Comparison of ENCODE assay signal across 14 cellular contexts in genomic region chr7:44564606-44565005, GRCh38. TPM values are rescaled to one million over a fixed set of nuclear protein-coding genes. Genes with fewer than 3 reads are reported as not detected.
"Had no signal": no experiment of that assay in that cellular context is flagged by ENCODE, and none has a peak within 500 bp of the region (broad histone marks: within the 10 kb centered on the region; RNA-seq: fewer than 3 reads in every experiment).

No MANE protein-coding gene starts in this region.

- H3K27ac Mint-ChIP-seq: neural progenitor cell; T-helper 2 cell treated with Interferon-gamma antibody and Interleukin-4, amounts not matched to agents 5 μg/mL and 100 μg/mL, for 36 hours had no signal

- H3K4me1 ChIP-seq: colonic mucosa, neural progenitor cell, upper lobe of right lung had no signal

- H3K36me3 ChIP-seq: neural progenitor cell, ovary had no signal

- H3K27me3 ChIP-seq: colonic mucosa, neural progenitor cell, ovary, SJSA1, upper lobe of right lung had no signal

- H3K9me3 Mint-ChIP-seq: activated T-helper 17 cell treated with anti-CD3 and anti-CD28 coated beads, Interleukin-2, amount 50 U/mL, for 72 hours; neural progenitor cell; stimulated activated memory B cell treated with anti-CD40 and anti-IgM and Interleukin-4, amounts not matched to agents 10 μg/mL and 1 μg/mL and 100 μg/mL, for 72 hours; T-helper 2 cell treated with Interferon-gamma antibody and Interleukin-4, amounts not matched to agents 5 μg/mL and 100 μg/mL, for 36 hours had no signal

- H3K27ac ChIP-seq: colonic mucosa, neural progenitor cell, ovary, SJSA1, upper lobe of right lung had no signal

- H3K4me3 Mint-ChIP-seq: activated T-helper 17 cell treated with anti-CD3 and anti-CD28 coated beads, Interleukin-2, amount 50 U/mL, for 72 hours; neural progenitor cell; stimulated activated memory B cell treated with anti-CD40 and anti-IgM and Interleukin-4, amounts not matched to agents 10 μg/mL and 1 μg/mL and 100 μg/mL, for 72 hours; T-helper 2 cell treated with Interferon-gamma antibody and Interleukin-4, amounts not matched to agents 5 μg/mL and 100 μg/mL, for 36 hours had no signal

- H3K9me3 ChIP-seq: colonic mucosa, ovary, SJSA1, upper lobe of right lung had no signal

- H3K27me3 Mint-ChIP-seq: activated T-helper 17 cell treated with anti-CD3 and anti-CD28 coated beads, Interleukin-2, amount 50 U/mL, for 72 hours; stimulated activated memory B cell treated with anti-CD40 and anti-IgM and Interleukin-4, amounts not matched to agents 10 μg/mL and 1 μg/mL and 100 μg/mL, for 72 hours had no signal

- ATAC-seq: activated T-helper 17 cell treated with anti-CD3 and anti-CD28 coated beads, Interleukin-2, amount 50 U/mL, for 72 hours; stimulated activated memory B cell treated with anti-CD40 and anti-IgM and Interleukin-4, amounts not matched to agents 10 μg/mL and 1 μg/mL and 100 μg/mL, for 72 hours had no signal

- H3K4me1 Mint-ChIP-seq: neural progenitor cell had no signal

- DNase-seq: activated CD4-positive, alpha-beta T cell treated with anti-CD3 and anti-CD28 coated beads, Interleukin-2, amount 50 U/mL, for 4 hours; colonic mucosa; effector CD4-positive, alpha-beta T cell; small intestine; SW 1271; upper lobe of right lung had no signal

- H3K4me3 ChIP-seq: colonic mucosa, neural progenitor cell, ovary, SJSA1, upper lobe of right lung had no signal

RNA-seq across cellular contexts. Expression of gene NPC1L1, which starts 23.5 kb away (rescaled TPM):
- total RNA-seq: frontal cortex, SJSA1, temporal lobe had no signal
